ENCODE assay signal across 15 cellular contexts in genomic region chr1:228315945-228316588, GRCh38.
DNase-seq lines count a peak whose midpoint lies in the region; FAIRE-seq and TF ChIP-seq lines count a peak whose summit lies in the region.
"Had no signal": no experiment of that assay in that cellular context is flagged by ENCODE, and none has a peak within 500 bp of the region (broad histone marks: within the 10 kb centered on the region; RNA-seq: fewer than 3 reads in every experiment).

No MANE protein-coding gene starts in this region.

- H3K4me1 ChIP-seq in neuronal stem cell (ENCODE audit: control insufficient read depth in 2 of 2, insufficient read depth in 1 of 2, low read depth in 1 of 2, low read length in 2 of 2) (no peaks in the 10 kb centered on the region), testis (no peaks in the 10 kb centered on the region)

- H3K4me3 ChIP-seq in neuronal stem cell (ENCODE audit: low read length in 2 of 2) (no peak overlapping the region), testis (no peak overlapping the region)

- no peak overlapping the region for H2AFZ ChIP-seq in neuronal stem cell (ENCODE audit: low read length)

- H3K23ac ChIP-seq in neuronal stem cell (ENCODE audit: low read depth, low read length, poor library complexity) = peak overlapping the region; percentile 26

- H4K91ac ChIP-seq in neuronal stem cell (ENCODE audit: low read depth, low read length, poor library complexity) = no peak overlapping the region

- H3K27me3 ChIP-seq in neuronal stem cell (ENCODE audit: control insufficient read depth in 3 of 3, insufficient read depth in 3 of 3, low read depth in 1 of 3, low read length in 3 of 3) (no peaks in the 10 kb centered on the region), testis (no peaks in the 10 kb centered on the region)
- H3K27me3 ChIP-seq: brain microvascular endothelial cell had no signal

- no peak overlapping the region for H3K4me2 ChIP-seq in neuronal stem cell (ENCODE audit: insufficient read depth, low read length, poor library complexity, severe bottlenecking)

- no peak overlapping the region for H2AK5ac ChIP-seq in neuronal stem cell (ENCODE audit: low read depth, low read length)

- no peak overlapping the region for H2BK5ac ChIP-seq in neuronal stem cell (ENCODE audit: low read length)

- H3K27ac ChIP-seq in neuronal stem cell (replicated peaks; ENCODE audit: low read length) (no peak overlapping the region), testis (no peak overlapping the region)
- H3K27ac ChIP-seq: brain microvascular endothelial cell, HL-60, RWPE1 had no signal

- intact Hi-C loops in testis (cut with DNase I; ENCODE audit: low total_unique reads) = no loop called here

- no peak overlapping the region for H4K8ac ChIP-seq in neuronal stem cell (ENCODE audit: low read depth, low read length)

- no CpG with 5 or more reads among the region's 40 CpGs for WGBS in neuronal stem cell (ENCODE audit: extremely low coverage in 2 of 2, insufficient read length in 2 of 2, insufficient replicate concordance in 1 of 2), 2 donors
- WGBS in testis, 2 donors = 85 to 86% methylated on average over 21 to 36 of the region's 40 CpGs

- H3K9ac ChIP-seq in neuronal stem cell (ENCODE audit: low read depth, low read length, poor library complexity) = no peak overlapping the region

- FAIRE-seq in frontal cortex (lab: Jason Lieb, UNC) = no peak

- H3K36me3 ChIP-seq in neuronal stem cell (replicated peaks in 1 of 2; ENCODE audit: control insufficient read depth in 2 of 2, insufficient read depth in 2 of 2, low read length in 2 of 2) (peaks cover 0 to 25% of the 10 kb centered on the region in 2 donors), testis (ENCODE audit: low read depth, missing control alignments) (no peaks in the 10 kb centered on the region)
- H3K36me3 ChIP-seq: brain microvascular endothelial cell had no signal

- H2BK120ac ChIP-seq in neuronal stem cell (ENCODE audit: low read depth, low read length) = no peak overlapping the region

- DNase-seq in activated naive CD4-positive, alpha-beta T cell treated with anti-CD3 and anti-CD28 coated beads, Interleukin-2, amount 50 U/mL, for 16 hours = peak; percentile 6
- DNase-seq in activated naive CD4-positive, alpha-beta T cell (lab: John Stamatoyannopoulos, UW) = no peak
- DNase-seq in ecto neural progenitor cell (ENCODE audit: low spot score) (peak; percentile 72), neuronal stem cell (ENCODE audit: low spot score) (no peak), testis (peak; percentile 13), frontal cortex (ENCODE audit: low spot score in 2 of 2) (no peak), GM10266 (ENCODE audit: extremely low spot score) (no peak), AG20443 (ENCODE audit: low spot score) (no peak)
- DNase-seq: activated naive CD4-positive, alpha-beta T cell treated with anti-CD3 and anti-CD28 coated beads for 36 hours; brain microvascular endothelial cell; glutamatergic neuron; NCI-H1048; NK-92 treated with Interleukin-12 subunit alpha and Interleukin-12 subunit beta, amount 100 ng/mL, for 24 hours had no signal

- H3K14ac ChIP-seq in neuronal stem cell (ENCODE audit: low read length) = no peak overlapping the region

- H3K18ac ChIP-seq in neuronal stem cell (ENCODE audit: low read length) = peak overlapping the region; percentile 65

- H3K9me3 ChIP-seq in neuronal stem cell (replicated peaks in 1 of 2; ENCODE audit: control insufficient read depth in 2 of 2, insufficient read depth in 1 of 2, low read depth in 1 of 2, low read length in 2 of 2) = peaks cover 10 to 14% of the 10 kb centered on the region in 2 donors
- H3K9me3 ChIP-seq in testis = no peaks in the 10 kb centered on the region

- H3K4ac ChIP-seq in neuronal stem cell (ENCODE audit: low read length) = no peak overlapping the region

- TF ChIP-seq CTCF in testis (IDR thresholded peaks at IDR 0.05) = no peak
- TF ChIP-seq CTCF in GM10266 (IDR thresholded peaks at IDR 0.05; ENCODE audit: control insufficient read depth, insufficient read depth, low read depth, missing control alignments) = no peak

- TF ChIP-seq POLR2A in testis (IDR thresholded peaks at IDR 0.05) = no peak

- no peak overlapping the region for H2BK15ac ChIP-seq in neuronal stem cell (ENCODE audit: low read length)

- no peak overlapping the region for H2BK12ac ChIP-seq in neuronal stem cell (ENCODE audit: low read length)

- H3K79me1 ChIP-seq in neuronal stem cell (ENCODE audit: low read depth, low read length) = no peaks in the 10 kb centered on the region

Comparison
In these comparisons a context has a peak if more than half of its experiments do, and no peak if none do; other contexts are left out.
1. DNase-seq: peak in activated naive CD4-positive, alpha-beta T cell treated with anti-CD3 and anti-CD28 coated beads, Interleukin-2, amount 50 U/mL, for 16 hours (single experiment), ecto neural progenitor cell (single experiment) and testis (single experiment); none in activated naive CD4-positive, alpha-beta T cell (0 of 4), neuronal stem cell (single experiment), frontal cortex (0 of 2), GM10266 (single experiment) and AG20443 (single experiment).